Comparison of ENCODE assay signal across 8 cellular contexts in genomic region chr1:36516372-36517018, GRCh38. TPM values are rescaled to one million over a fixed set of nuclear protein-coding genes. Genes with fewer than 3 reads are reported as not detected.
DNase-seq lines count a peak whose midpoint lies in the region; ATAC-seq and TF ChIP-seq lines count a peak whose summit lies in the region.

No MANE protein-coding gene starts in this region.

- no peaks in the 10 kb centered on the region for H3K36me3 ChIP-seq in hepatocyte (replicated peaks; ENCODE audit: insufficient read depth, low read depth)

- no peak overlapping the region for H3K27ac ChIP-seq in hepatocyte

- H3K9me2 ChIP-seq in hepatocyte (replicated peaks; ENCODE audit: insufficient read depth), result no peaks in the 10 kb centered on the region

- no peaks in the 10 kb centered on the region for H3K4me1 ChIP-seq in hepatocyte (ENCODE audit: insufficient read depth)

- no peaks in the 10 kb centered on the region for H3K9me3 ChIP-seq in hepatocyte (ENCODE audit: low read depth)

- no peaks in the 10 kb centered on the region for H4K20me1 ChIP-seq in hepatocyte (ENCODE audit: insufficient read depth, poor library complexity, severe bottlenecking)

- no peak overlapping the region for H3K4me3 ChIP-seq in hepatocyte
- no peak overlapping the region for H3K4me3 ChIP-seq in skeletal muscle cell (ENCODE audit: low read depth, low read length)

- DNase-seq in GF-D8 (lab: John Stamatoyannopoulos, UW) (peak; percentile 14), MV-4-11 (lab: John Stamatoyannopoulos, UW) (peak; percentile 42), SKM-1 (lab: John Stamatoyannopoulos, UW; ENCODE audit: unreplicated experiment) (peak; percentile 60), astrocyte of the hippocampus (ENCODE audit: low read depth, low spot score) (peak; percentile 74), hepatocyte (ENCODE audit: low spot score) (peak; percentile 82), skeletal muscle cell (ENCODE audit: low read depth) (peak; percentile 15)

- peak overlapping the region; percentile 24 for H2AFZ ChIP-seq in hepatocyte

- peak; percentile 92 for TF ChIP-seq CTCF in hepatocyte (IDR thresholded peaks at IDR 0.05; ENCODE audit: poor library complexity)

- WGBS in hepatocyte (ENCODE audit: low lambda C conversion rate, missing lambda C conversion rate), result 61% methylated on average over 11 of the region's 11 CpGs

- H3K27me3 ChIP-seq in hepatocyte, result no peaks in the 10 kb centered on the region

- ATAC-seq in GM19351 (IDR thresholded peaks at IDR 0.05; ENCODE audit: unreplicated experiment) (no peak), HG03039 (IDR thresholded peaks at IDR 0.05; ENCODE audit: unreplicated experiment) (no peak)

- no peaks in the 10 kb centered on the region for H3K79me2 ChIP-seq in hepatocyte

- H3K4me2 ChIP-seq in hepatocyte, result no peak overlapping the region

RNA-seq across cellular contexts. Expression of gene CSF3R, which starts 33.8 kb away (rescaled TPM):
- 11.6 and 19.7 TPM in 2 replicates for total RNA-seq in hepatocyte
- polyA plus RNA-seq in hepatocyte, result 22.3 and 31.1 TPM in 2 replicates

RNA-seq across cellular contexts. Expression of gene MRPS15, which starts 52.3 kb away (rescaled TPM):
- 63.2 and 77.4 TPM in 2 replicates for total RNA-seq in hepatocyte
- 127 and 136 TPM in 2 replicates for polyA plus RNA-seq in hepatocyte

Comparison
In these comparisons a context has a peak if more than half of its experiments do, and no peak if none do; other contexts are left out.
1. DNase-seq: peak in every context shown above with its lines; median percentile 82 in hepatocyte; 74 in astrocyte of the hippocampus; 60 in SKM-1; 42 in MV-4-11; 15 in skeletal muscle cell; 14 in GF-D8.